In the genomic region with DNA sequence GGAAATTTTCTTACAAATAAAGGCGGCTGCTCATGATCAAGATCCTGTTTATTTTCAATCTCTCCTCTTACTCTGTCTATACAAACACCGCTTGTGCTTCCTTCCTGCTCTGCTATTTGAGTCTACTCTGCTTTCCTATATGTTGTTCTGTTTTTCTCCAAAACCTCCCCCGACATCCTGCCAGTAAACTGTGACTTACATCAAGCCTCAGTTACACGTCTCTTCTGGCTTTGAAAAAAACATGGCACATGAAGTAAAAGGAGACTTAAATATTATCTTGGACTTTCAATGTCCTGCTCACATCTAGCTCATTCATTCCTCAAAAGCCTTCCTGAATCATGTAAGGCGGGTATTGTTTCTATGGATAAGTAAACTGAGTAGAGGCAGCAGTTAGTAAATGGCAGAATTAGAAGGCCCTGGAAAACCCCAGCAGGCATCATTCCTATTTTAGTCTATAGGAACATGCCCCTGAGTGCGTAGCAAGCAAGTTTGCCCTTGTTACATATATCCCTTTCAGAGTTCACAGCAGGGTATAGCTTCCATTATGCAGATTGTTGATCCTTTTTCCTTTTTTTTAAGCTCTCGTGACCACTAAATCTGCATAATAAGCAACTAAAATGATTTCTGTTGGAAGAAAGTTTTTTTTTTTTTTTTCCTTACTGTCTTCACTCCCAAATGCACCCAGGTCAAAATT, we compare ENCODE assay signal across 23 cellular contexts.
A peak's percentile ranks its signal among the peaks of the same experiment; 100 is the strongest.
DNase-seq lines count a peak whose midpoint lies in the region; ATAC-seq and TF ChIP-seq lines count a peak whose summit lies in the region.
"Had no signal": no experiment of that assay in that cellular context is flagged by ENCODE, and none has a peak within 500 bp of the region (broad histone marks: within the 10 kb centered on the region; RNA-seq: fewer than 3 reads in every experiment).

No MANE protein-coding gene starts in this region.

- H3K4me1 ChIP-seq in IMR-90 (ENCODE audit: control insufficient read depth, insufficient read depth, low read length), result no peaks in the 10 kb centered on the region
- H3K4me1 ChIP-seq in osteoblast (ENCODE audit: insufficient read depth, low read length), result no peaks in the 10 kb centered on the region
- H3K4me1 ChIP-seq: SJSA1 had no signal

- no peak overlapping the region for H4K91ac ChIP-seq in IMR-90 (ENCODE audit: insufficient read depth, low read depth, low read length)

- no peaks in the 10 kb centered on the region for H3K4me1 Mint-ChIP-seq in osteocyte (ENCODE audit: unreplicated experiment)
- H3K4me1 Mint-ChIP-seq: CD4-positive, CD25-positive, alpha-beta regulatory T cell; naive B cell had no signal

- no peak overlapping the region for H3K9ac ChIP-seq in IMR-90 (ENCODE audit: low read depth, low read length)

- CTCF ChIA-PET in IMR-90 (lab: Yijun Ruan, JAX), result interaction anchor here (0.6 kb wide), 1 partner anchor 16 kb away, joined by 4 read pairs; no protein-coding TSS in a partner anchor

- no peak overlapping the region for H2AK9ac ChIP-seq in IMR-90 (replicated peaks; ENCODE audit: low read depth, low read length, poor library complexity)

- no peaks in the 10 kb centered on the region for H3K79me2 ChIP-seq in osteoblast (ENCODE audit: insufficient read depth, low read length)

- no TSS peak for BruUV-seq in IMR-90 (replicated peaks; lab: Mats Ljungman, UMichigan)

- POLR2A ChIA-PET in IMR-90 (lab: Charles Lee; ENCODE audit: unreplicated experiment), result no interaction called here

- H3K27ac Mint-ChIP-seq in osteocyte (ENCODE audit: unreplicated experiment), result no peak overlapping the region
- H3K27ac Mint-ChIP-seq: CD4-positive, CD25-positive, alpha-beta regulatory T cell; dendritic cell treated with granulocyte-macrophage colony-stimulating factor and Interleukin-4, amounts not matched to agents 40 ng/mL and 50 ng/mL, for 4 days; naive B cell; progenitor cell of endocrine pancreas had no signal

- no peaks in the 10 kb centered on the region for H3K79me1 ChIP-seq in IMR-90 (ENCODE audit: low read depth in 1 of 2, low read length in 2 of 2)

- H3K4me3 ChIP-seq in IMR-90 (ENCODE audit: insufficient read depth, low read depth, low read length) (no peak overlapping the region), fibroblast of pulmonary artery (replicated peaks; ENCODE audit: low read depth, low read length) (no peak overlapping the region), osteoblast (ENCODE audit: insufficient read depth, low read length) (no peak overlapping the region)
- H3K4me3 ChIP-seq: SJSA1, upper lobe of left lung had no signal

- no peak overlapping the region for H2BK20ac ChIP-seq in IMR-90 (ENCODE audit: low read depth, low read length)

- H3K9me3 ChIP-seq in IMR-90 (ENCODE audit: control insufficient read depth, insufficient read depth, low read length) (no peaks in the 10 kb centered on the region), osteoblast (ENCODE audit: low read depth, low read length) (no peaks in the 10 kb centered on the region)
- H3K9me3 ChIP-seq: upper lobe of left lung had no signal

- H3K9me3 Mint-ChIP-seq in osteocyte (ENCODE audit: unreplicated experiment), result peaks cover 15% of the 10 kb centered on the region

- no peak overlapping the region for H4K5ac ChIP-seq in IMR-90 (ENCODE audit: low read depth, low read length)

- H2AK5ac ChIP-seq in IMR-90 (ENCODE audit: low read depth, low read length), result no peak overlapping the region

- TF ChIP-seq CTCF in IMR-90 (conservative IDR thresholded peaks at IDR 0.05; ENCODE audit: low read depth, low read length) (no peak), fibroblast of pulmonary artery (IDR thresholded peaks at IDR 0.05; ENCODE audit: low read length, missing control alignments) (no peak), osteoblast (IDR thresholded peaks at IDR 0.05; ENCODE audit: extremely low read depth, low read depth, low read length) (no peak), osteocyte (IDR thresholded peaks at IDR 0.05) (no peak)

- no peak overlapping the region for H3K4me3 Mint-ChIP-seq in osteocyte (ENCODE audit: unreplicated experiment)
- H3K4me3 Mint-ChIP-seq: CD4-positive, CD25-positive, alpha-beta regulatory T cell; dendritic cell treated with granulocyte-macrophage colony-stimulating factor and Interleukin-4, amounts not matched to agents 40 ng/mL and 50 ng/mL, for 4 days; naive B cell had no signal

- in situ Hi-C loops in IMR-90 (cut with MboI; ENCODE audit: low sequenced_read_pairs), result no loop called here

- DNase-seq in IMR-90 (no peak), fibroblast of pulmonary artery (ENCODE audit: low read depth) (peak; percentile 25), osteoblast (ENCODE audit: insufficient read length, low spot score, missing footprints) (peak; percentile 80), NCI-H2227 (lab: John Stamatoyannopoulos, UW; ENCODE audit: unreplicated experiment) (no peak), osteocyte (ENCODE audit: extremely low spot score, unreplicated experiment) (no peak), D341Med (ENCODE audit: low spot score) (no peak)
- DNase-seq: activated CD8-positive, alpha-beta memory T cell treated with anti-CD3 and anti-CD28 coated beads, Interleukin-2, amount 50 U/mL, for 48 hours; activated naive CD4-positive, alpha-beta T cell treated with Interleukin-2 at 50 U/mL for 16 hours; CD4-positive, CD25-positive, alpha-beta regulatory T cell; heart right ventricle; MG63; naive B cell; NCI-H187 treated with DMSO at 0.1 percent for 48 hours; NCI-H524; stimulated activated naive CD4-positive, alpha-beta T cell; T1000 had no signal

- intact Hi-C loops in IMR-90 (cut with micrococcal nuclease), result no loop called here

- no CpG with 5 or more reads among the region's 7 CpGs for WGBS in IMR-90 (ENCODE audit: extremely low coverage in 2 of 2, insufficient read length in 1 of 2), 2 experiments

- no peaks in the 10 kb centered on the region for H3K27me3 Mint-ChIP-seq in osteocyte (ENCODE audit: unreplicated experiment)
- H3K27me3 Mint-ChIP-seq: dendritic cell treated with granulocyte-macrophage colony-stimulating factor and Interleukin-4, amounts not matched to agents 40 ng/mL and 50 ng/mL, for 4 days; progenitor cell of endocrine pancreas had no signal

- H4K8ac ChIP-seq in IMR-90 (ENCODE audit: low read depth in 2 of 2, low read length in 2 of 2), result no peak overlapping the region; a peak in 1 of 4 replicates

- no peak overlapping the region for H3K4ac ChIP-seq in IMR-90 (ENCODE audit: low read depth, low read length)

- no peak overlapping the region for H2AFZ ChIP-seq in IMR-90 (replicated peaks; ENCODE audit: low read length, poor library complexity)
- peak overlapping the region; percentile 74 for H2AFZ ChIP-seq in osteoblast (ENCODE audit: low read length)

- H4K20me1 ChIP-seq in IMR-90 (ENCODE audit: insufficient read depth, low read length) (no peaks in the 10 kb centered on the region), osteoblast (ENCODE audit: insufficient read depth, low read length) (no peaks in the 10 kb centered on the region)

- H2BK15ac ChIP-seq in IMR-90 (ENCODE audit: low read depth, low read length), result no peak overlapping the region

- no peaks in the 10 kb centered on the region for H3K9me1 ChIP-seq in IMR-90 (ENCODE audit: insufficient read depth, low read length)

- H3K27me3 ChIP-seq in IMR-90 (ENCODE audit: control insufficient read depth, insufficient read depth, low read length) (no peaks in the 10 kb centered on the region), osteoblast (ENCODE audit: insufficient read depth, low read length) (no peaks in the 10 kb centered on the region)
- H3K27me3 ChIP-seq: heart right ventricle, MG63, SJSA1, upper lobe of left lung had no signal

- TF ChIP-seq RAD21 in IMR-90 (IDR thresholded peaks at IDR 0.05; ENCODE audit: low read length), result no peak

- no peak overlapping the region for H3K18ac ChIP-seq in IMR-90 (ENCODE audit: low read depth, low read length)

- peak overlapping the region; percentile 10; the same call in 1 of the 2 replicates for H2BK120ac ChIP-seq in IMR-90 (ENCODE audit: low read depth, low read length)

- H3K27ac ChIP-seq in IMR-90 (ENCODE audit: insufficient read depth, low read length) (no peak overlapping the region), osteoblast (ENCODE audit: low read depth, low read length) (no peak overlapping the region)
- H3K27ac ChIP-seq: SJSA1, upper lobe of left lung had no signal

- no peak overlapping the region for H3K23ac ChIP-seq in IMR-90 (ENCODE audit: low read depth, low read length)

- dilution Hi-C loops in IMR-90 (cut with HindIII; ENCODE audit: low sequenced_read_pairs, unreplicated experiment), result no loop called here

- H3K14ac ChIP-seq in IMR-90 (replicated peaks; ENCODE audit: low read depth, low read length), result no peak overlapping the region

- H2BK5ac ChIP-seq in IMR-90 (ENCODE audit: low read depth, low read length, poor library complexity, severe bottlenecking), result no peak overlapping the region

- ATAC-seq in GM19023 (IDR thresholded peaks at IDR 0.05; ENCODE audit: unreplicated experiment), result peak; percentile 21
- ATAC-seq in IMR-90 (ENCODE audit: low read depth), result no peak
- ATAC-seq in GM18520 (IDR thresholded peaks at IDR 0.05; ENCODE audit: unreplicated experiment), result no peak
- ATAC-seq: left lobe of liver had no signal

- peaks cover 9% of the 10 kb centered on the region for H3K36me3 Mint-ChIP-seq in osteocyte (ENCODE audit: unreplicated experiment)
- H3K36me3 Mint-ChIP-seq: CD4-positive, CD25-positive, alpha-beta regulatory T cell had no signal

- no peak for TF ChIP-seq POLR2A in IMR-90 (IDR thresholded peaks at IDR 0.05; ENCODE audit: low read depth, low read length)

- H3K36me3 ChIP-seq in IMR-90 (ENCODE audit: control insufficient read depth, insufficient read depth, low read length), result no peaks in the 10 kb centered on the region
- no peaks in the 10 kb centered on the region for H3K36me3 ChIP-seq in osteoblast (ENCODE audit: insufficient read depth, low read length)
- H3K36me3 ChIP-seq: heart right ventricle, MG63, SJSA1, upper lobe of left lung had no signal

- no peak overlapping the region for H3K4me2 ChIP-seq in IMR-90 (ENCODE audit: low read depth, low read length)
- peak overlapping the region; percentile 42 for H3K4me2 ChIP-seq in osteoblast (ENCODE audit: insufficient read depth, low read length)

- no peak overlapping the region for H3K56ac ChIP-seq in IMR-90 (ENCODE audit: extremely low read depth, insufficient read depth, low read length)

TF ChIP-seq in IMR-90, 13 proteins besides CTCF, POLR2A, EP300 and RAD21 (continues in another document):
- TF ChIP-seq MXI1 (IDR thresholded peaks at IDR 0.05; ENCODE audit: borderline replicate concordance, low read depth, low read length) (no peak), CHD1 (IDR thresholded peaks at IDR 0.05; ENCODE audit: low read depth, low read length) (no peak), CEBPB (IDR thresholded peaks at IDR 0.05; ENCODE audit: low read depth, low read length) (no peak), NFE2L2 (IDR thresholded peaks at IDR 0.05; ENCODE audit: low read depth, low read length) (no peak), MAZ (IDR thresholded peaks at IDR 0.05; ENCODE audit: borderline replicate concordance, low read depth, low read length) (no peak)

Comparison
In these comparisons a context has a peak if more than half of its experiments do, and no peak if none do; other contexts are left out.
1. DNase-seq: peak in fibroblast of pulmonary artery (single experiment) and osteoblast (single experiment); none in IMR-90 (single experiment), NCI-H2227 (single experiment), osteocyte (single experiment) and D341Med (single experiment).